In genomic region chr4:165208741-165209388, GRCh38 we compare ENCODE assay signal across 8 cellular contexts. TPM values are rescaled to one million over a fixed set of nuclear protein-coding genes. Genes with fewer than 3 reads are reported as not detected.
DNase-seq lines count a peak whose midpoint lies in the region; ATAC-seq and TF ChIP-seq lines count a peak whose summit lies in the region.

No MANE protein-coding gene starts in this region.

- DNase-seq in DMS79 treated with DMSO at 0.1 percent for 48 hours (lab: John Stamatoyannopoulos, UW) (peak; percentile 92), NCI-H2081 treated with DMSO at 0.1 percent for 48 hours (lab: John Stamatoyannopoulos, UW) (peak; percentile 14), NCI-H510A (lab: John Stamatoyannopoulos, UW) (no peak), body of pancreas (no peak), NK-92 (lab: John Stamatoyannopoulos, UW; ENCODE audit: unreplicated experiment) (no peak)
- peak in 1 of 10 donors; percentile 7 for DNase-seq in naive thymus-derived CD8-positive, alpha-beta T cell

- WGBS in body of pancreas, 2 donors, result 37 to 41% methylated on average over 10 of the region's 10 CpGs

- peaks cover 54% of the 10 kb centered on the region for H3K4me1 Mint-ChIP-seq in brain
- H3K4me1 Mint-ChIP-seq in naive thymus-derived CD8-positive, alpha-beta T cell, result peaks cover 44 to 84% (median 73%) of the 10 kb centered on the region in 4 donors

- peak overlapping the region in 1 of 4 donors; percentile 92 for H3K27ac ChIP-seq in body of pancreas

- H3K27me3 ChIP-seq in body of pancreas, result no peaks in the 10 kb centered on the region

- no peaks in the 10 kb centered on the region for H3K36me3 Mint-ChIP-seq in brain
- no peaks in the 10 kb centered on the region for H3K36me3 Mint-ChIP-seq in naive thymus-derived CD8-positive, alpha-beta T cell

- H3K4me3 Mint-ChIP-seq in brain, result peak overlapping the region; percentile 89 to 95 (median 93)
- peak overlapping the region; percentile 76 to 97 (median 92) for H3K4me3 Mint-ChIP-seq in naive thymus-derived CD8-positive, alpha-beta T cell

- H3K27ac Mint-ChIP-seq in brain, result peak overlapping the region in 4 of 5 experiments; percentile 39 to 96 (median 70)
- H3K27ac Mint-ChIP-seq in naive thymus-derived CD8-positive, alpha-beta T cell, result peak overlapping the region; percentile 64 to 96 (median 84)

- no peak for TF ChIP-seq CTCF in brain (conservative IDR thresholded peaks at IDR 0.05)
- no peak for TF ChIP-seq CTCF in body of pancreas (IDR thresholded peaks at IDR 0.05)

- no peaks in the 10 kb centered on the region for H3K9me3 Mint-ChIP-seq in brain
- H3K9me3 Mint-ChIP-seq in naive thymus-derived CD8-positive, alpha-beta T cell, result no peaks in the 10 kb centered on the region

- no peak for TF ChIP-seq POLR2A in body of pancreas (IDR thresholded peaks at IDR 0.05)

- peaks cover 4% of the 10 kb centered on the region for H3K27me3 Mint-ChIP-seq in brain
- H3K27me3 Mint-ChIP-seq in naive thymus-derived CD8-positive, alpha-beta T cell, result no peaks in the 10 kb centered on the region

- intact Hi-C loops in body of pancreas (cut with DNase I), result no loop called here

- H3K4me1 ChIP-seq in body of pancreas, result peaks cover 29% of the 10 kb centered on the region

- no peak for ATAC-seq in naive thymus-derived CD8-positive, alpha-beta T cell
- ATAC-seq in body of pancreas (no peak), HG03139 (IDR thresholded peaks at IDR 0.05; ENCODE audit: unreplicated experiment) (no peak)

- H3K9me3 ChIP-seq in body of pancreas, result no peaks in the 10 kb centered on the region

- POLR2A ChIA-PET in naive thymus-derived CD8-positive, alpha-beta T cell (lab: Charles Lee), result interaction anchor here (0.7 to 0.8 kb wide), 2 partner anchors 94 to 119 kb away, joined by 3 read pairs; partner anchors contain the start of gene MSMO1

- H3K36me3 ChIP-seq in body of pancreas (replicated peaks in 1 of 2; ENCODE audit: insufficient read depth in 1 of 2, low read depth in 2 of 2), result no peaks in the 10 kb centered on the region

- H3K4me3 ChIP-seq in body of pancreas, result peak overlapping the region in 1 of 2 donors; percentile 68

RNA-seq across cellular contexts. Expression of gene KLHL2, which starts 1.5 kb away (rescaled TPM):
- 14.4 TPM for polyA plus RNA-seq in brain (ENCODE audit: insufficient read depth, low read depth, low replicate concordance)
- 10 to 100 TPM; 21.0 to 23.7 TPM for total RNA-seq in naive thymus-derived CD8-positive, alpha-beta T cell
- 10 to 100 TPM in 1 of 3 donors, 1 to 10 TPM in 2; 3.5 to 10.4 (median 6.8) TPM for polyA plus RNA-seq in naive thymus-derived CD8-positive, alpha-beta T cell
- total RNA-seq in body of pancreas, result 10 to 100 TPM in 1 of 2 donors, 1 to 10 TPM in 1; 9.1 to 17.1 TPM

Comparison
In these comparisons a context has a peak if more than half of its experiments do, and no peak if none do; other contexts are left out.
1. DNase-seq: peak in DMS79 treated with DMSO at 0.1 percent for 48 hours (single experiment) and NCI-H2081 treated with DMSO at 0.1 percent for 48 hours (single experiment); none in NCI-H510A (single experiment), body of pancreas (0 of 4) and NK-92 (single experiment).